9 cellular contexts compared by ENCODE assay signal in genomic region chr4:176002007-176002623, GRCh38.
DNase-seq lines count a peak whose midpoint lies in the region; ATAC-seq, FAIRE-seq and TF ChIP-seq lines count a peak whose summit lies in the region.
"Had no signal": no experiment of that assay in that cellular context is flagged by ENCODE, and none has a peak within 500 bp of the region (broad histone marks: within the 10 kb centered on the region; RNA-seq: fewer than 3 reads in every experiment).

No MANE protein-coding gene starts in this region.

- TF ChIP-seq RAD21 in GM12878 (IDR thresholded peaks at IDR 0.05; ENCODE audit: insufficient read depth, low read depth, low read length): no peak

- CTCF ChIA-PET in GM12878 (lab: Yijun Ruan, JAX): no interaction called here

- POLR2A ChIA-PET in GM12878 (lab: Charles Lee): no interaction called here

- intact Hi-C loops in GM12878 (cut with micrococcal nuclease; ENCODE audit: unreplicated experiment): loop anchor here (1.0 kb wide), 1 partner anchor 11 kb away; no protein-coding TSS in a partner anchor

- ATAC-seq in GM21723 (IDR thresholded peaks at IDR 0.05; ENCODE audit: unreplicated experiment) (peak; percentile 85), GM12878 (peak; percentile 88)
- ATAC-seq in stimulated activated memory B cell treated with anti-CD40 and anti-IgM and Interleukin-4, amounts not matched to agents 10 μg/mL and 1 μg/mL and 100 μg/mL, for 72 hours: peak; percentile 87

- DNase-seq in NCI-H2081 (lab: John Stamatoyannopoulos, UW) (peak; percentile 47 to 65), NCI-H2081 treated with DMSO at 0.1 percent for 48 hours (lab: John Stamatoyannopoulos, UW) (no peak), NCI-H1092 treated with DMSO at 0.1 percent for 48 hours (lab: John Stamatoyannopoulos, UW) (peak; percentile 7), GM12878 (ENCODE audit: low read depth, low spot score) (no peak), kidney epithelial cell (ENCODE audit: low read depth) (no peak), NK-92 (lab: John Stamatoyannopoulos, UW; ENCODE audit: unreplicated experiment) (no peak)

- no peaks in the 10 kb centered on the region for H3K79me2 ChIP-seq in GM12878 (ENCODE audit: control insufficient read depth, insufficient read depth, low read length)

- no peaks in the 10 kb centered on the region for H3K9me3 Mint-ChIP-seq in stimulated activated memory B cell treated with anti-CD40 and anti-IgM and Interleukin-4, amounts not matched to agents 10 μg/mL and 1 μg/mL and 100 μg/mL, for 72 hours

- peak overlapping the region; percentile 4; the same call in 1 of the 2 replicates for H2AFZ ChIP-seq in GM12878 (ENCODE audit: control insufficient read depth, low read depth, low read length)

- SMC1A ChIA-PET in GM12878 (lab: Charles Lee; ENCODE audit: uncharacterized antibody, unreplicated experiment): no interaction called here

- TF ChIP-seq CTCF in GM12878 (IDR thresholded peaks at IDR 0.05 in 2 of 3, conservative IDR thresholded peaks at IDR 0.05 in 1 of 3; ENCODE audit: control insufficient read depth in 2 of 3, extremely low read depth in 1 of 3, insufficient read depth in 1 of 3, low read depth in 3 of 3, low read length in 3 of 3) (no peak), kidney epithelial cell (IDR thresholded peaks at IDR 0.05; ENCODE audit: insufficient read depth, low read length, poor library complexity, severe bottlenecking) (no peak)

- no TSS peak for BruUV-seq in GM12878 (replicated peaks; lab: Mats Ljungman, UMichigan)

- no peaks in the 10 kb centered on the region for H3K27me3 Mint-ChIP-seq in stimulated activated memory B cell treated with anti-CD40 and anti-IgM and Interleukin-4, amounts not matched to agents 10 μg/mL and 1 μg/mL and 100 μg/mL, for 72 hours

- H3K36me3 ChIP-seq in GM12878 (ENCODE audit: control insufficient read depth in 2 of 2, insufficient read depth in 2 of 2, low read length in 1 of 2): no peaks in the 10 kb centered on the region
- no peaks in the 10 kb centered on the region for H3K36me3 ChIP-seq in kidney epithelial cell (ENCODE audit: control insufficient read depth, insufficient read depth, low read length)

- in situ Hi-C loops in GM12878 (cut with MboI): no loop called here

- no peak for TF ChIP-seq EP300 in GM12878 (IDR thresholded peaks at IDR 0.05; ENCODE audit: borderline replicate concordance in 1 of 2, control insufficient read depth in 1 of 2, low read depth in 2 of 2, low read length in 2 of 2)

- TF ChIP-seq POLR2A in GM12878 (IDR thresholded peaks at IDR 0.05; ENCODE audit: low read depth, low read length): no peak

- H3K4me2 ChIP-seq in GM12878 (ENCODE audit: control insufficient read depth, insufficient read depth): peak overlapping the region; percentile 75

- peaks cover 26% of the 10 kb centered on the region for H3K4me1 Mint-ChIP-seq in stimulated activated memory B cell treated with anti-CD40 and anti-IgM and Interleukin-4, amounts not matched to agents 10 μg/mL and 1 μg/mL and 100 μg/mL, for 72 hours

- WGBS in GM12878 (ENCODE audit: insufficient coverage, insufficient replicate concordance, low lambda C conversion rate, missing lambda C conversion rate): 10% methylated on average over 19 of the region's 44 CpGs

- peak overlapping the region; percentile 63; the same call in 1 of the 2 replicates for H3K4me3 ChIP-seq in GM12878
- H3K4me3 ChIP-seq in kidney epithelial cell (ENCODE audit: low read depth, low read length): peak overlapping the region; percentile 58

- no peak overlapping the region for H3K27ac ChIP-seq in GM12878 (ENCODE audit: control insufficient read depth, insufficient read depth)

- H3K27ac Mint-ChIP-seq in stimulated activated memory B cell treated with anti-CD40 and anti-IgM and Interleukin-4, amounts not matched to agents 10 μg/mL and 1 μg/mL and 100 μg/mL, for 72 hours: peak overlapping the region; percentile 81
- H3K27ac Mint-ChIP-seq: CD4-positive, CD25-positive, alpha-beta regulatory T cell had no signal

- no peak overlapping the region; the same call in 1 of the 2 replicates for H3K9ac ChIP-seq in GM12878 (ENCODE audit: control insufficient read depth, insufficient read depth, low read length)

- H3K27me3 ChIP-seq in GM12878 (replicated peaks in 1 of 2; ENCODE audit: control insufficient read depth in 2 of 2, insufficient read depth in 2 of 2, low read length in 1 of 2) (peaks cover 2 to 11% of the 10 kb centered on the region in 2 experiments; a peak in 2 of 4 replicates), kidney epithelial cell (ENCODE audit: control insufficient read depth, insufficient read depth, low read length) (peaks cover 3% of the 10 kb centered on the region)

- RAD21 ChIA-PET in GM12878 (lab: Charles Lee; ENCODE audit: unreplicated experiment): no interaction called here

- H4K20me1 ChIP-seq in GM12878 (ENCODE audit: control insufficient read depth, insufficient read depth): no peaks in the 10 kb centered on the region

- H3K36me3 Mint-ChIP-seq in stimulated activated memory B cell treated with anti-CD40 and anti-IgM and Interleukin-4, amounts not matched to agents 10 μg/mL and 1 μg/mL and 100 μg/mL, for 72 hours: no peaks in the 10 kb centered on the region
- H3K36me3 Mint-ChIP-seq: CD4-positive, CD25-positive, alpha-beta regulatory T cell had no signal

- no peaks in the 10 kb centered on the region for H3K4me1 ChIP-seq in GM12878 (ENCODE audit: control insufficient read depth, insufficient read depth, low read length)

- H3K4me3 Mint-ChIP-seq in stimulated activated memory B cell treated with anti-CD40 and anti-IgM and Interleukin-4, amounts not matched to agents 10 μg/mL and 1 μg/mL and 100 μg/mL, for 72 hours: peak overlapping the region; percentile 91

- no peak for FAIRE-seq in GM12878 (lab: Jason Lieb, UNC)

- no peaks in the 10 kb centered on the region; the same call in 2 of the 3 replicates for H3K9me3 ChIP-seq in GM12878 (replicated peaks; ENCODE audit: control insufficient read depth, insufficient read depth, low read length)

TF ChIP-seq in GM12878, 131 proteins besides CTCF, POLR2A, EP300 and RAD21:
- TF ChIP-seq MTA3 (IDR thresholded peaks at IDR 0.05; ENCODE audit: borderline replicate concordance, low read length): no peak
- TF ChIP-seq NKRF (conservative IDR thresholded peaks at IDR 0.05): no peak
- TF ChIP-seq BHLHE40 (IDR thresholded peaks at IDR 0.05; ENCODE audit: borderline replicate concordance in 1 of 2, low read depth in 2 of 2, low read length in 1 of 2): peak; percentile 20 to 48; a peak in 1 of 4 replicates

Comparison
In these comparisons a context has a peak if more than half of its experiments do, and no peak if none do; other contexts are left out.
1. DNase-seq: peak in NCI-H2081 (2 of 2) and NCI-H1092 treated with DMSO at 0.1 percent for 48 hours (single experiment); none in NCI-H2081 treated with DMSO at 0.1 percent for 48 hours (single experiment), GM12878 (single experiment), kidney epithelial cell (single experiment) and NK-92 (single experiment).
2. Peak in every context shown above with its lines, with median percentiles within 50 percentile points of each other: ATAC-seq.